13 cellular contexts compared by ENCODE assay signal in genomic region chr5:79774855-79775237, GRCh38.
DNase-seq lines count a peak whose midpoint lies in the region; ATAC-seq and TF ChIP-seq lines count a peak whose summit lies in the region.
"Had no signal": no experiment of that assay in that cellular context is flagged by ENCODE, and none has a peak within 500 bp of the region (broad histone marks: within the 10 kb centered on the region; RNA-seq: fewer than 3 reads in every experiment).

No MANE protein-coding gene starts in this region.

- H3K9me2 ChIP-seq in GM23248 (ENCODE audit: insufficient read depth): no peaks in the 10 kb centered on the region

- DNase-seq in GM23248: no peak
- DNase-seq in Panc1 (ENCODE audit: low read depth, low spot score): no peak
- DNase-seq in left lobe of liver (ENCODE audit: low spot score): no peak
- peak; percentile 43 for DNase-seq in osteoblast (ENCODE audit: insufficient read length, low spot score, missing footprints)
- DNase-seq in anterior cingulate cortex (lab: John Stamatoyannopoulos, UW): no peak
- DNase-seq in SKM-1 (lab: John Stamatoyannopoulos, UW; ENCODE audit: unreplicated experiment): no peak
- DNase-seq: NCI-H187, NCI-H446 had no signal

- H3K36me3 ChIP-seq in GM23248 (ENCODE audit: low read depth): no peaks in the 10 kb centered on the region
- H3K36me3 ChIP-seq in Panc1 (ENCODE audit: control insufficient read depth, insufficient read depth, low read length): no peaks in the 10 kb centered on the region
- H3K36me3 ChIP-seq in osteoblast (ENCODE audit: insufficient read depth, low read length): no peaks in the 10 kb centered on the region
- H3K36me3 ChIP-seq: BE2C, SJSA1 had no signal

- H3K4me3 ChIP-seq in GM23248 (no peak overlapping the region), Panc1 (ENCODE audit: low read depth in 2 of 2, low read length in 2 of 2) (no peak overlapping the region), osteoblast (ENCODE audit: insufficient read depth, low read length) (no peak overlapping the region)
- H3K4me3 ChIP-seq: SJSA1 had no signal

- H3K27ac ChIP-seq in GM23248 (no peak overlapping the region), Panc1 (ENCODE audit: low read length) (no peak overlapping the region), osteoblast (ENCODE audit: low read depth, low read length) (no peak overlapping the region)
- H3K27ac ChIP-seq: HL-60, RWPE1, SJSA1 had no signal

- no peaks in the 10 kb centered on the region for H4K20me1 ChIP-seq in GM23248 (ENCODE audit: insufficient read depth)
- H4K20me1 ChIP-seq in osteoblast (ENCODE audit: insufficient read depth, low read length): no peaks in the 10 kb centered on the region

- H3K4me1 ChIP-seq in GM23248 (ENCODE audit: insufficient read depth) (peaks cover 12% of the 10 kb centered on the region), Panc1 (ENCODE audit: control insufficient read depth, insufficient read depth, low read length) (no peaks in the 10 kb centered on the region), osteoblast (ENCODE audit: insufficient read depth, low read length) (peaks cover 17% of the 10 kb centered on the region)
- H3K4me1 ChIP-seq: BE2C, SJSA1 had no signal

- BruUV-seq in Panc1 (replicated peaks; lab: Mats Ljungman, UMichigan): no TSS peak

- H2AFZ ChIP-seq in GM23248 (0 out of 2 replicates have a peak overlapping the region, but pooled peaks have one; percentile 39), osteoblast (ENCODE audit: low read length) (no peak overlapping the region)

- POLR2A ChIA-PET in Panc1 (lab: Charles Lee): no interaction called here

- no peak overlapping the region for H3K4me2 ChIP-seq in GM23248 (ENCODE audit: unreplicated experiment)
- peak overlapping the region; percentile 78 for H3K4me2 ChIP-seq in osteoblast (ENCODE audit: insufficient read depth, low read length)

- H3K9ac ChIP-seq in GM23248: no peak overlapping the region

- H3K27me3 ChIP-seq in GM23248 (replicated peaks; ENCODE audit: insufficient read depth) (no peaks in the 10 kb centered on the region), Panc1 (ENCODE audit: control insufficient read depth, insufficient read depth, low read length) (peaks cover 2% of the 10 kb centered on the region; the same call in 1 of the 2 replicates), osteoblast (ENCODE audit: insufficient read depth, low read length) (no peaks in the 10 kb centered on the region)
- H3K27me3 ChIP-seq: BE2C, SJSA1 had no signal

- no peak for ATAC-seq in Panc1
- ATAC-seq in left lobe of liver: peak; percentile 71
- ATAC-seq in activated CD4-positive, CD25-positive, alpha-beta regulatory T cell treated with anti-CD3 and anti-CD28 coated beads, Interleukin-2, amount 50 U/mL, for 24 hours: no peak

- TF ChIP-seq CTCF in Panc1 (IDR thresholded peaks at IDR 0.05) (peak; percentile 11; the same call in 1 of the 2 replicates), osteoblast (IDR thresholded peaks at IDR 0.05; ENCODE audit: extremely low read depth, low read depth, low read length) (no peak)

- intact Hi-C loops in Panc1 (cut with micrococcal nuclease; ENCODE audit: unreplicated experiment): no loop called here

- H3K79me2 ChIP-seq in GM23248 (ENCODE audit: insufficient read depth) (no peaks in the 10 kb centered on the region), osteoblast (ENCODE audit: insufficient read depth, low read length) (no peaks in the 10 kb centered on the region)

- in situ Hi-C loops in GM23248 (cut with MboI) (no loop called here), Panc1 (cut with HindIII; ENCODE audit: low pct_unique_long_range_greater_than_20kb, low sequenced_read_pairs) (no loop called here)

- 73 to 75% methylated on average over 4 of the region's 4 CpGs for WGBS in GM23248 (ENCODE audit: low coverage in 1 of 2, low lambda C conversion rate in 2 of 2, missing lambda C conversion rate in 2 of 2), 2 experiments

- CTCF ChIA-PET in Panc1 (lab: Charles Lee): interaction anchor here (1.1 kb wide), 1 partner anchor 408 kb away, joined by 3 read pairs; no protein-coding TSS in a partner anchor

- H3K9me3 ChIP-seq in GM23248 (ENCODE audit: low read depth) (no peaks in the 10 kb centered on the region), Panc1 (ENCODE audit: control insufficient read depth, insufficient read depth, low read depth, low read length) (no peaks in the 10 kb centered on the region), osteoblast (ENCODE audit: low read depth, low read length) (no peaks in the 10 kb centered on the region)
- H3K9me3 ChIP-seq: BE2C, SJSA1 had no signal

- H3F3A ChIP-seq in GM23248 (ENCODE audit: insufficient read depth): 0 out of 2 replicates have a peak, but pooled peaks cover 3% of the 10 kb centered on the region
